ENCODE assay signal across 9 cellular contexts in the genomic region with DNA sequence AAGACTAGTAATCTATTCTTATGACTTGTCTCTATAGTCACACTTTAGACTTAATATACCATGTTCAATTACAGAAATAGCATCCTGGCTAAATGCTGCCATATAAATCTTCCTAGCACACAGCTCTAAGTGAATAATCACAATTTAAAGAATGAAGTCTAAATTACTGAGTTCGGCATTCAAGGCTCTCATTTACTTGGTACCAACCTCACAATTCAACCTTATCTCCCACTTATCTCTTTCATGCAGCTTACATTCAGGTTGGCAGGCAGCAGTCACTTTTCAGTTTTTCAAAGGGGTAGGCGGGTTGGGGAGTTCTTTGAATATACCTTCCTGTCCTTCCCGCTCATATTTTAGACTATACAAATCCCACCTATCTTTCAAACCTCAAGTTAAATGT. TPM values are rescaled to one million over a fixed set of nuclear protein-coding genes. Genes with fewer than 3 reads are reported as not detected.
DNase-seq lines count a peak whose midpoint lies in the region; ATAC-seq and TF ChIP-seq lines count a peak whose summit lies in the region.
"Had no signal": no experiment of that assay in that cellular context is flagged by ENCODE, and none has a peak within 500 bp of the region (broad histone marks: within the 10 kb centered on the region; RNA-seq: fewer than 3 reads in every experiment).

No MANE protein-coding gene starts in this region.

- DNase-seq in A673 (ENCODE audit: low spot score) (no peak), MCF 10A (ENCODE audit: unreplicated experiment) (no peak), caudate nucleus (lab: John Stamatoyannopoulos, UW) (no peak)
- DNase-seq: stimulated activated CD4-positive, alpha-beta T cell treated with anti-CD3 and anti-CD28 coated beads, Interleukin-2, amount 100 ng/mL, for 48 hours had no signal

- H3K27ac ChIP-seq in A673 (ENCODE audit: low read depth, low read length, poor library complexity, severe bottlenecking), result no peak overlapping the region
- no peak overlapping the region for H3K27ac ChIP-seq in HUES6 (ENCODE audit: low read depth, low read length)
- H3K27ac ChIP-seq in mucosa of rectum (ENCODE audit: low read depth in 2 of 2, low read length in 2 of 2), result no peak overlapping the region
- no peak overlapping the region for H3K27ac ChIP-seq in caudate nucleus (ENCODE audit: low read depth, low read length)

- H3K9me3 ChIP-seq in A673 (ENCODE audit: low read depth, low read length, poor library complexity, severe bottlenecking), result no peaks in the 10 kb centered on the region
- no peaks in the 10 kb centered on the region for H3K9me3 ChIP-seq in HUES6 (ENCODE audit: control insufficient read depth, insufficient read depth, low read depth, low read length)
- H3K9me3 ChIP-seq in mucosa of rectum (ENCODE audit: control insufficient read depth in 2 of 2, low read length in 2 of 2), result no peaks in the 10 kb centered on the region

- CTCF ChIA-PET in A673 (lab: Charles Lee), result no interaction called here
- CTCF ChIA-PET in MCF 10A (lab: Yijun Ruan, JAX), result interaction anchor here (0.6 to 2.1 kb wide), 4 partner anchors 11 to 1529 kb away, joined by 3 to 8 read pairs (median 5); no protein-coding TSS in a partner anchor

- TF ChIP-seq CTCF in A673 (conservative IDR thresholded peaks at IDR 0.05; ENCODE audit: low read depth, low read length), result no peak
- no peak for TF ChIP-seq CTCF in MCF 10A (IDR thresholded peaks at IDR 0.05; ENCODE audit: unreplicated experiment)

- H3K9me3 Mint-ChIP-seq in MCF 10A (ENCODE audit: unreplicated experiment), result no peaks in the 10 kb centered on the region

- H3K36me3 Mint-ChIP-seq in MCF 10A (ENCODE audit: insufficient read depth, unreplicated experiment), result peaks cover 47% of the 10 kb centered on the region

- H3K4me1 ChIP-seq in A673 (ENCODE audit: insufficient read depth, low read length, poor library complexity, severe bottlenecking) (peaks cover 24% of the 10 kb centered on the region), HUES6 (ENCODE audit: control insufficient read depth, insufficient read depth, low read length) (no peaks in the 10 kb centered on the region; the same call in 1 of the 2 replicates), mucosa of rectum (ENCODE audit: control insufficient read depth in 2 of 2, insufficient read depth in 2 of 2, low read length in 2 of 2) (peaks cover 7 to 9% of the 10 kb centered on the region in 2 donors)

- intact Hi-C loops in A673 (cut with micrococcal nuclease; ENCODE audit: unreplicated experiment), result no loop called here
- intact Hi-C loops in MCF 10A (cut with micrococcal nuclease), result loop anchor here (10.0 kb wide), 1 partner anchor 941 kb away; the partner anchor contains the start of gene EPC2

- peak overlapping the region; percentile 99 for H3K27ac Mint-ChIP-seq in MCF 10A (ENCODE audit: low read depth, unreplicated experiment)

- no peaks in the 10 kb centered on the region for H3K27me3 Mint-ChIP-seq in MCF 10A (ENCODE audit: insufficient read depth, unreplicated experiment)

- H3K27me3 ChIP-seq in A673 (replicated peaks; ENCODE audit: insufficient read depth, low read depth, low read length, poor library complexity) (no peaks in the 10 kb centered on the region), HUES6 (ENCODE audit: control insufficient read depth, insufficient read depth, low read length) (no peaks in the 10 kb centered on the region), mucosa of rectum (ENCODE audit: control insufficient read depth in 2 of 2, insufficient read depth in 2 of 2, low read length in 2 of 2) (no peaks in the 10 kb centered on the region)

- peak overlapping the region; percentile 79 for H3K4me3 ChIP-seq in A673 (ENCODE audit: low read depth, low read length, poor library complexity, severe bottlenecking)
- H3K4me3 ChIP-seq in HUES6 (ENCODE audit: low read depth, low read length), result peak overlapping the region; percentile 85
- H3K4me3 ChIP-seq in mucosa of rectum (ENCODE audit: low read length in 2 of 2), result peak overlapping the region; percentile 96 to 100

- H3K36me3 ChIP-seq in A673 (ENCODE audit: insufficient read depth, low read length, poor library complexity, severe bottlenecking) (peaks cover 37% of the 10 kb centered on the region), HUES6 (ENCODE audit: control insufficient read depth, insufficient read depth, low read length) (peaks cover 39% of the 10 kb centered on the region), mucosa of rectum (ENCODE audit: control insufficient read depth in 2 of 2, insufficient read depth in 2 of 2, low read length in 2 of 2) (peaks cover 6 to 12% of the 10 kb centered on the region in 2 donors)

- POLR2A ChIA-PET in A673 (lab: Charles Lee; ENCODE audit: low non-redundant PET), result no interaction called here
- POLR2A ChIA-PET in MCF 10A (lab: Yijun Ruan, JAX), result interaction anchor here (0.7 to 3.1 kb wide), 7 partner anchors 10 to 1654 kb away, joined by 3 to 41 read pairs (median 6); no protein-coding TSS in a partner anchor

- no TSS peak for BruUV-seq in A673 (replicated peaks; lab: Mats Ljungman, UMichigan)
- BruUV-seq in MCF 10A (replicated peaks; lab: Mats Ljungman, UMichigan), result no TSS peak

- peaks cover 21% of the 10 kb centered on the region for H3K4me1 Mint-ChIP-seq in MCF 10A (ENCODE audit: insufficient read depth, unreplicated experiment)

- H3K4me3 Mint-ChIP-seq in MCF 10A (ENCODE audit: unreplicated experiment), result peak overlapping the region; percentile 93

- ATAC-seq in GM21825 (IDR thresholded peaks at IDR 0.05; ENCODE audit: unreplicated experiment) (no peak), HG02623 (IDR thresholded peaks at IDR 0.05; ENCODE audit: unreplicated experiment) (no peak), GM18861 (IDR thresholded peaks at IDR 0.05; ENCODE audit: unreplicated experiment) (no peak)

- H3K9ac ChIP-seq in HUES6 (ENCODE audit: low read length), result peak overlapping the region; percentile 55
- H3K9ac ChIP-seq in mucosa of rectum (ENCODE audit: low read depth in 1 of 2, low read length in 2 of 2), result no peak overlapping the region

RNA-seq across cellular contexts. Expression of gene MMADHC, which starts 1.5 kb away (rescaled TPM):
- 115 and 124 TPM in 2 replicates for total RNA-seq in A673 (2021)
- total RNA-seq in MCF 10A (2022), result 151 and 156 TPM in 2 replicates
